Comparison of ENCODE assay signal across 8 cellular contexts in the genomic region with DNA sequence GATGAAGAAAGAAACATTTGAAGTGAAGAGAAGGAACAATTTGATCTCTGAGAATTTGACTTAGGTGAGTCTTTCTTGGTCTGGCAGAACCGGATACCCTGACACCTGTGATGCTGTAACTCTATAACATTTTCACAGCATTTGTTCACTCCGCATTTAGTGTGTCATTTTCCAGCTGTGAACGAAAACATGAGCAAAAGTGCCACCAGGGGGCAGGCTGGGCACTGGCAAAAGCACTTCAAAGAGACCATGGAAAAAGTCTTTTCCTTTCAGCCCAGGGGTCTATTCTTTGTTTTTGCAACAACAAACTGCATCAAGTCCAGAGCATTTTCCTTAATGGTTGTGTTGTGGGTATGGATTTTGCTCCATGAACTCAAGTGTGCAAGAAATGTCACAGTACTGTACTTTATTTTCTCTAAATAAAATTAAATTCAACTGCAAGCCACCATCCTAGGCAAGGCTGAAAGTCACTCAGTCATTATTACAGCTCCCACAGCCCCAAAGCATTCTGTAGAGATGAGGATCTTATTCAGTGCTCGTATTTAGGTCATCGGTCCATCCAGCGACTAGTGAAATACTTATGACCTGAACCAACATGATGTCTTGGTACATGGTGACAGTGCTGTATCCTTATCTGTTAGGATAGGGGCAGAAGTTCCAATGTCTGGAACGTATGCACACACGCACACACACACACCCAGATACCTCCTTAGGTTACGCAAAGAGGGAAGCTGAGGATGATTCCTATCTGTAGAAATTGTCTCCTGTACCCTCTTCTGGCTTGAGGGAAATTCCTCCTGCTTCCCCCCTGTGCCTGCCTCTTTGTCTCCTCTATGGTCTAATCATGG.
A peak's percentile ranks its signal among the peaks of the same experiment; 100 is the strongest.
DNase-seq lines count a peak whose midpoint lies in the region; ATAC-seq and TF ChIP-seq lines count a peak whose summit lies in the region.

No MANE protein-coding gene starts in this region.

- peak; percentile 75 for TF ChIP-seq CTCF in BE2C (IDR thresholded peaks at IDR 0.05; ENCODE audit: low read depth, low read length)
- TF ChIP-seq CTCF in GM20000 (IDR thresholded peaks at IDR 0.05; ENCODE audit: extremely low read depth, missing control alignments), result peak; percentile 37

- peaks cover 6% of the 10 kb centered on the region for H3K4me1 Mint-ChIP-seq in central memory CD8-positive, alpha-beta T cell

- H3K4me1 ChIP-seq in BE2C, result no peaks in the 10 kb centered on the region

- H3K9me3 ChIP-seq in BE2C, result no peaks in the 10 kb centered on the region

- H3K4me3 Mint-ChIP-seq in central memory CD8-positive, alpha-beta T cell, result no peak overlapping the region

- ATAC-seq in central memory CD8-positive, alpha-beta T cell (replicated peaks; ENCODE audit: extremely low read depth, poor library complexity, severe bottlenecking), result peak; percentile 24
- ATAC-seq in left lobe of liver (peak; percentile 77), GM19324 (IDR thresholded peaks at IDR 0.05; ENCODE audit: low FRiP score, unreplicated experiment) (no peak)

- H3K4me3 ChIP-seq in BE2C (ENCODE audit: low read depth, low read length), result no peak overlapping the region

- H3K9me3 Mint-ChIP-seq in central memory CD8-positive, alpha-beta T cell, result no peaks in the 10 kb centered on the region

- H3K27me3 Mint-ChIP-seq in central memory CD8-positive, alpha-beta T cell, result peaks cover 23% of the 10 kb centered on the region

- DNase-seq in BE2C, result peak; percentile 61
- peak; percentile 56 for DNase-seq in GM20000 (ENCODE audit: low spot score)
- peak; percentile 7 for DNase-seq in NCI-H1417 treated with DMSO at 0.1 percent for 48 hours (lab: John Stamatoyannopoulos, UW)
- DNase-seq in activated CD4-positive, CD25-positive, alpha-beta regulatory T cell treated with anti-CD3 and anti-CD28 coated beads, Interleukin-2, amount 50 U/mL, for 16 hours (ENCODE audit: low read depth, low spot score), result peak; percentile 28
- DNase-seq in central memory CD8-positive, alpha-beta T cell (ENCODE audit: low spot score in 2 of 2), result peak; percentile 27 to 36
- peak; percentile 62 for DNase-seq in left lobe of liver (ENCODE audit: low spot score)
- peak; percentile 63 to 68 for DNase-seq in stimulated activated CD4-positive, alpha-beta T cell treated with anti-CD3 and anti-CD28 coated beads, Interleukin-4, amount 100 ng/mL, for 4 hours

- no peaks in the 10 kb centered on the region for H3K36me3 ChIP-seq in BE2C

- peaks cover 9% of the 10 kb centered on the region; the same call in 1 of the 2 replicates for H3K27me3 ChIP-seq in BE2C

- H3K36me3 Mint-ChIP-seq in central memory CD8-positive, alpha-beta T cell (ENCODE audit: insufficient read depth), result no peaks in the 10 kb centered on the region

- no peak overlapping the region for H3K27ac Mint-ChIP-seq in central memory CD8-positive, alpha-beta T cell (ENCODE audit: low read depth)

Comparison
In these comparisons a context has a peak if more than half of its experiments do, and no peak if none do; other contexts are left out.
1. DNase-seq: peak in every context shown above with its lines; median percentile 66 in stimulated activated CD4-positive, alpha-beta T cell treated with anti-CD3 and anti-CD28 coated beads, Interleukin-4, amount 100 ng/mL, for 4 hours; 62 in left lobe of liver; 61 in BE2C; 56 in GM20000; 32 in central memory CD8-positive, alpha-beta T cell; 28 in activated CD4-positive, CD25-positive, alpha-beta regulatory T cell treated with anti-CD3 and anti-CD28 coated beads, Interleukin-2, amount 50 U/mL, for 16 hours; 7 in NCI-H1417 treated with DMSO at 0.1 percent for 48 hours.